ENCODE assay signal across 12 cellular contexts in genomic region chr6:31899215-31899614, GRCh38. TPM values are rescaled to one million over a fixed set of nuclear protein-coding genes. Genes with fewer than 3 reads are reported as not detected.
A peak's percentile ranks its signal among the peaks of the same experiment; 100 is the strongest.
DNase-seq lines count a peak whose midpoint lies in the region; ATAC-seq and TF ChIP-seq lines count a peak whose summit lies in the region.
"Had no signal": no experiment of that assay in that cellular context is flagged by ENCODE, and none has a peak within 500 bp of the region (broad histone marks: within the 10 kb centered on the region; RNA-seq: fewer than 3 reads in every experiment).

No MANE protein-coding gene starts in this region.

- no peak overlapping the region for H4K91ac ChIP-seq in mesenchymal stem cell (ENCODE audit: low read length)

- H2BK15ac ChIP-seq in mesenchymal stem cell (ENCODE audit: low read depth, poor library complexity, severe bottlenecking), result no peak overlapping the region

- TF ChIP-seq POLR2A in gastroesophageal sphincter (IDR thresholded peaks at IDR 0.05), result no peak

- peaks cover 17% of the 10 kb centered on the region for H3F3A ChIP-seq in DOHH2 (ENCODE audit: control insufficient read depth, insufficient read depth)

- H3K9me3 ChIP-seq in BLaER1 treated with 17β-estradiol and CSF1 and Interleukin-3, amounts not matched to agents 10 nM and 100 nM (replicated peaks in 1 of 11), result no peaks in the 10 kb centered on the region
- H3K9me3 ChIP-seq in DOHH2 (ENCODE audit: control insufficient read depth, insufficient read depth, low read length) (no peaks in the 10 kb centered on the region), mesenchymal stem cell (ENCODE audit: control insufficient read depth, low read length) (no peaks in the 10 kb centered on the region), gastroesophageal sphincter (no peaks in the 10 kb centered on the region)

- no peak overlapping the region for H3K27ac ChIP-seq in BLaER1 treated with 17β-estradiol and CSF1 and Interleukin-3, amounts not matched to agents 10 nM and 100 nM
- H3K27ac ChIP-seq in DOHH2 (ENCODE audit: low read depth, low read length) (no peak overlapping the region), mesenchymal stem cell (ENCODE audit: low read length, poor library complexity, severe bottlenecking) (no peak overlapping the region), gastroesophageal sphincter (no peak overlapping the region)

- no peak overlapping the region for H4K8ac ChIP-seq in mesenchymal stem cell (ENCODE audit: low read length)

- 87% methylated on average over 5 of the region's 5 CpGs for WGBS in mesenchymal stem cell
- WGBS in gastroesophageal sphincter (ENCODE audit: low coverage in 1 of 2), 2 donors, result 59% methylated on average over 5 of the region's 5 CpGs; no CpG with 5 or more reads in 1 of the 2 donors

- peak overlapping the region; percentile 60 to 81 for H3K27ac Mint-ChIP-seq in T-cell
- no peak overlapping the region for H3K27ac Mint-ChIP-seq in glutamatergic neuron (ENCODE audit: unreplicated experiment)

- CTCF ChIA-PET in T-cell (lab: Charles Lee), result interaction anchor here in 1 of 2 donors (1.9 kb wide), 1 partner anchor 36 kb away, joined by 7 read pairs; the partner anchor contains the start of gene NEU1

- peak overlapping the region in 3 of 11 experiments; percentile 36 to 87 (median 40); a peak in 5 of 22 replicates for H3K9ac ChIP-seq in BLaER1 treated with 17β-estradiol and CSF1 and Interleukin-3, amounts not matched to agents 10 nM and 100 nM
- H3K9ac ChIP-seq in mesenchymal stem cell (ENCODE audit: low read length), result peak overlapping the region; percentile 96
- H3K9ac ChIP-seq: parathyroid adenoma had no signal

- H3K4me1 Mint-ChIP-seq in T-cell (peaks cover 41 to 45% (median 41%) of the 10 kb centered on the region in 3 donors), glutamatergic neuron (ENCODE audit: low read depth, unreplicated experiment) (peaks cover 3% of the 10 kb centered on the region)

- no peaks in the 10 kb centered on the region for H3K9me2 ChIP-seq in DOHH2 (replicated peaks; ENCODE audit: control insufficient read depth, low read length)

- peaks cover 6% of the 10 kb centered on the region for H3K36me3 Mint-ChIP-seq in T-cell
- H3K36me3 Mint-ChIP-seq in glutamatergic neuron (ENCODE audit: unreplicated experiment), result no peaks in the 10 kb centered on the region

- H3K27me3 ChIP-seq in BLaER1 treated with 17β-estradiol and CSF1 and Interleukin-3, amounts not matched to agents 10 nM and 100 nM, result no peaks in the 10 kb centered on the region
- H3K27me3 ChIP-seq in DOHH2 (ENCODE audit: control insufficient read depth, low read length) (0 out of 2 replicates have a peak, but pooled peaks cover 3% of the 10 kb centered on the region), mesenchymal stem cell (ENCODE audit: control insufficient read depth in 1 of 2, insufficient read depth in 1 of 2, low read length in 2 of 2) (no peaks in the 10 kb centered on the region), gastroesophageal sphincter (no peaks in the 10 kb centered on the region)

- peak overlapping the region in 2 of 10 experiments; percentile 4 to 35; a peak in 1 of 20 replicates for H3K4me3 ChIP-seq in BLaER1 treated with 17β-estradiol and CSF1 and Interleukin-3, amounts not matched to agents 10 nM and 100 nM
- peak overlapping the region; percentile 18; the same call in 1 of the 2 replicates for H3K4me3 ChIP-seq in DOHH2 (ENCODE audit: low read length)
- H3K4me3 ChIP-seq in mesenchymal stem cell (ENCODE audit: insufficient read depth in 1 of 2, low read depth in 1 of 2, low read length in 2 of 2), result no peak overlapping the region
- H3K4me3 ChIP-seq in gastroesophageal sphincter, result no peak overlapping the region

- H3K79me2 ChIP-seq in DOHH2 (ENCODE audit: control insufficient read depth, low read length), result peaks cover 40% of the 10 kb centered on the region
- H3K79me2 ChIP-seq: parathyroid adenoma had no signal

- no peak overlapping the region for H3K4ac ChIP-seq in mesenchymal stem cell (ENCODE audit: low read depth in 1 of 2, low read length in 2 of 2)

- POLR2A ChIA-PET in T-cell (lab: Charles Lee), result interaction anchor here in 1 of 2 donors (1.3 kb wide), 1 partner anchor 36 kb away, joined by 5 read pairs; the partner anchor contains the start of gene NEU1

- DNase-seq in T-cell, result no peak
- DNase-seq in mesenchymal stem cell, result no peak
- DNase-seq in glutamatergic neuron, result no peak
- DNase-seq: activated CD4-positive, CD25-positive, alpha-beta regulatory T cell treated with anti-CD3 and anti-CD28 coated beads, Interleukin-2, amount 50 U/mL, for 72 hours; stimulated activated naive CD4-positive, alpha-beta T cell treated with Interleukin-2 at 50 U/mL for 16 hours had no signal

- H2BK12ac ChIP-seq in mesenchymal stem cell (ENCODE audit: low read length in 2 of 2), result no peak overlapping the region

- H3K9me3 Mint-ChIP-seq in T-cell, result no peaks in the 10 kb centered on the region
- H3K9me3 Mint-ChIP-seq in glutamatergic neuron (ENCODE audit: unreplicated experiment), result peaks cover 11% of the 10 kb centered on the region
- H3K9me3 Mint-ChIP-seq: H9 had no signal

- H3K4me1 ChIP-seq in BLaER1 treated with 17β-estradiol and CSF1 and Interleukin-3, amounts not matched to agents 10 nM and 100 nM, result peaks cover 51 to 65% (median 55%) of the 10 kb centered on the region in 10 experiments
- H3K4me1 ChIP-seq in DOHH2 (ENCODE audit: control insufficient read depth, low read length) (peaks cover 40% of the 10 kb centered on the region), mesenchymal stem cell (ENCODE audit: control insufficient read depth, insufficient read depth, low read depth, low read length) (peaks cover 24% of the 10 kb centered on the region), gastroesophageal sphincter (peaks cover 3 to 70% (median 14%) of the 10 kb centered on the region in 3 donors)

- TF ChIP-seq CTCF in DOHH2 (IDR thresholded peaks at IDR 0.05; ENCODE audit: low read depth, low read length, poor library complexity, severe bottlenecking) (no peak), glutamatergic neuron (IDR thresholded peaks at IDR 0.05; ENCODE audit: partially characterized antibody, unreplicated experiment) (no peak), gastroesophageal sphincter (IDR thresholded peaks at IDR 0.05) (no peak)

- H2AFZ ChIP-seq in mesenchymal stem cell (ENCODE audit: low read depth, low read length), result no peak overlapping the region
- H2AFZ ChIP-seq: parathyroid adenoma had no signal

- no peak overlapping the region for H3K23ac ChIP-seq in mesenchymal stem cell (ENCODE audit: low read length in 2 of 2)

- no peak overlapping the region for H2BK5ac ChIP-seq in mesenchymal stem cell (ENCODE audit: low read depth, low read length, poor library complexity, severe bottlenecking)

- no peaks in the 10 kb centered on the region for H3K27me3 Mint-ChIP-seq in T-cell
- H3K27me3 Mint-ChIP-seq in glutamatergic neuron (ENCODE audit: unreplicated experiment), result peaks cover 9% of the 10 kb centered on the region

- no peak overlapping the region for H2AK5ac ChIP-seq in mesenchymal stem cell (ENCODE audit: low read length, severe bottlenecking)

- TF ChIP-seq EP300 in gastroesophageal sphincter (IDR thresholded peaks at IDR 0.05), result no peak

- H3K14ac ChIP-seq in mesenchymal stem cell (ENCODE audit: low read length in 2 of 2), result no peak overlapping the region

- H4K20me1 ChIP-seq in BLaER1 treated with 17β-estradiol and CSF1 and Interleukin-3, amounts not matched to agents 10 nM and 100 nM, result peaks cover 0 to 6% (median 0%) of the 10 kb centered on the region in 11 experiments; a peak in 3 of 22 replicates
- no peaks in the 10 kb centered on the region for H4K20me1 ChIP-seq in DOHH2 (ENCODE audit: control insufficient read depth, insufficient read depth, low read depth, low read length)

- H3K4me2 ChIP-seq in BLaER1 treated with 17β-estradiol and CSF1 and Interleukin-3, amounts not matched to agents 10 nM and 100 nM, result peak overlapping the region; percentile 47 to 98 (median 92); a peak in 20 of 22 replicates
- H3K4me2 ChIP-seq in DOHH2 (ENCODE audit: low read length) (peak overlapping the region; percentile 85), mesenchymal stem cell (ENCODE audit: low read length, poor library complexity, severe bottlenecking) (no peak overlapping the region)

- ATAC-seq in T-cell (replicated peaks in 1 of 4) (no peak), HG02642 (IDR thresholded peaks at IDR 0.05; ENCODE audit: poor library complexity, unreplicated experiment) (no peak), HG03175 (IDR thresholded peaks at IDR 0.05; ENCODE audit: unreplicated experiment) (no peak), gastroesophageal sphincter (no peak)

- H3K4me3 Mint-ChIP-seq in T-cell, result peak overlapping the region; percentile 53 to 96 (median 58)
- no peak overlapping the region for H3K4me3 Mint-ChIP-seq in glutamatergic neuron (ENCODE audit: unreplicated experiment)

- H3K18ac ChIP-seq in mesenchymal stem cell (ENCODE audit: low read depth in 1 of 2, low read length in 2 of 2), result no peak overlapping the region

- peaks cover 16 to 23% (median 21%) of the 10 kb centered on the region in 11 experiments for H3K36me3 ChIP-seq in BLaER1 treated with 17β-estradiol and CSF1 and Interleukin-3, amounts not matched to agents 10 nM and 100 nM
- H3K36me3 ChIP-seq in DOHH2 (ENCODE audit: control insufficient read depth, low read length), result peaks cover 27% of the 10 kb centered on the region
- H3K36me3 ChIP-seq in mesenchymal stem cell (ENCODE audit: control insufficient read depth in 1 of 2, insufficient read depth in 2 of 2, low read depth in 1 of 2, low read length in 2 of 2), result peaks cover 16 to 28% of the 10 kb centered on the region in 2 experiments
- H3K36me3 ChIP-seq in gastroesophageal sphincter, result peaks cover 0 to 24% of the 10 kb centered on the region in 2 donors

- peaks cover 18% of the 10 kb centered on the region for H3K79me1 ChIP-seq in mesenchymal stem cell (replicated peaks; ENCODE audit: low read length, poor library complexity, severe bottlenecking)

- H2BK120ac ChIP-seq in mesenchymal stem cell (ENCODE audit: low read depth, low read length), result no peak overlapping the region

RNA-seq across cellular contexts. Expression of gene EHMT2, which starts 1.7 kb away (rescaled TPM):
- total RNA-seq in T-cell, result 10 to 100 TPM; 49.1 to 83.8 (median 78.9) TPM
- polyA plus RNA-seq in mesenchymal stem cell (2013, experiment 1 of 2), result 34.5 TPM
- polyA plus RNA-seq in mesenchymal stem cell (2013, experiment 2 of 2), result 33.2 TPM
- 113 TPM for total RNA-seq in glutamatergic neuron (ENCODE audit: unreplicated experiment)
- total RNA-seq in gastroesophageal sphincter, result 10 to 100 TPM; 29.5 to 43.4 (median 35.5) TPM

RNA-seq across cellular contexts. Expression of gene ZBTB12, which starts 2.7 kb away (rescaled TPM):
- total RNA-seq in T-cell, result 1 to 10 TPM; 1.0 to 3.5 (median 3.1) TPM
- 2.8 TPM for polyA plus RNA-seq in mesenchymal stem cell (2013, experiment 1 of 2)
- 2.8 TPM for polyA plus RNA-seq in mesenchymal stem cell (2013, experiment 2 of 2)
- 16.2 TPM for total RNA-seq in glutamatergic neuron (ENCODE audit: unreplicated experiment)
- total RNA-seq in gastroesophageal sphincter, result 1 to 10 TPM in 2 of 4 donors, under 1 TPM in 2; 0.40 to 2.0 (median 0.86) TPM

RNA-seq across cellular contexts. Expression of gene SLC44A4, which starts 20.4 kb away (rescaled TPM):
- total RNA-seq in T-cell, result under 1 TPM in 3 of 5 donors, not detected in 2; 0.13 to 0.96 (median 0.57) TPM
- polyA plus RNA-seq in mesenchymal stem cell (2013, experiment 1 of 2), result 0.03 TPM
- not detected for polyA plus RNA-seq in mesenchymal stem cell (2013, experiment 2 of 2)
- total RNA-seq in glutamatergic neuron (ENCODE audit: unreplicated experiment), result not detected
- 1 to 10 TPM in 2 of 4 donors, not detected in 2; 1.1 to 4.5 TPM for total RNA-seq in gastroesophageal sphincter

RNA-seq across cellular contexts. Expression of gene C2, which starts 28.3 kb away (rescaled TPM):
- total RNA-seq in T-cell, result 1 to 10 TPM; 1.3 to 5.1 (median 3.7) TPM
- polyA plus RNA-seq in mesenchymal stem cell (2013, experiment 1 of 2), result 1.1 TPM
- polyA plus RNA-seq in mesenchymal stem cell (2013, experiment 2 of 2), result 1.3 TPM
- not detected for total RNA-seq in glutamatergic neuron (ENCODE audit: unreplicated experiment)
- total RNA-seq in gastroesophageal sphincter, result 10 to 100 TPM in 3 of 4 donors, 1 to 10 TPM in 1; 3.3 to 33.4 (median 14.4) TPM

RNA-seq across cellular contexts. Expression of gene NEU1, which starts 36.6 kb away (rescaled TPM):
- total RNA-seq in T-cell (10 to 100 TPM; 15.9 to 29.2 (median 19.9) TPM), glutamatergic neuron (ENCODE audit: unreplicated experiment) (40.2 TPM), gastroesophageal sphincter (10 to 100 TPM; 28.2 to 39.1 (median 30.5) TPM)
- 140 TPM for polyA plus RNA-seq in mesenchymal stem cell (2013, experiment 1 of 2)
- polyA plus RNA-seq in mesenchymal stem cell (2013, experiment 2 of 2), result 145 TPM
